Comparison of ENCODE assay signal across 9 cellular contexts in genomic region chr3:119145500-119146167, GRCh38. TPM values are rescaled to one million over a fixed set of nuclear protein-coding genes. Genes with fewer than 3 reads are reported as not detected.
DNase-seq lines count a peak whose midpoint lies in the region; ATAC-seq, FAIRE-seq and TF ChIP-seq lines count a peak whose summit lies in the region.
"Had no signal": no experiment of that assay in that cellular context is flagged by ENCODE, and none has a peak within 500 bp of the region (broad histone marks: within the 10 kb centered on the region; RNA-seq: fewer than 3 reads in every experiment).

TSS of gene TEX55 (plus strand) at chr3:119146165. CDS start at chr3:119146190, 25 bp downstream.

- peak; percentile 79 for ATAC-seq in HG02759 (IDR thresholded peaks at IDR 0.05; ENCODE audit: unreplicated experiment)

- no peak within 1 kb of the TSS for H3K9ac ChIP-seq in keratinocyte (ENCODE audit: control insufficient read depth, extremely low read depth, insufficient read depth, low read length)

- no peaks in the 10 kb centered on the region for H3K27me3 ChIP-seq in keratinocyte (ENCODE audit: control insufficient read depth, extremely low read depth, insufficient read depth, low read length)

- no peaks in the 10 kb centered on the region for H3K4me1 ChIP-seq in keratinocyte (ENCODE audit: control insufficient read depth, extremely low read depth, insufficient read depth, low read length)

- no peaks in the 10 kb centered on the region for H3K9me1 ChIP-seq in keratinocyte (ENCODE audit: control insufficient read depth, extremely low read depth, insufficient read depth, low read length)

- H3K4me3 ChIP-seq in astrocyte of the spinal cord (ENCODE audit: low read depth, low read length) (no peak within 1 kb of the TSS), keratinocyte (ENCODE audit: control insufficient read depth in 2 of 3, extremely low read depth in 1 of 3, insufficient read depth in 2 of 3, low read depth in 1 of 3, low read length in 3 of 3) (no peak within 1 kb of the TSS)

- DNase-seq in AG08396 (ENCODE audit: low spot score), result peak; percentile 71
- DNase-seq in GM10248 (ENCODE audit: extremely low spot score), result peak; percentile 63
- DNase-seq in NCI-H2171 (lab: John Stamatoyannopoulos, UW), result peak; percentile 16
- peak; percentile 23 for DNase-seq in astrocyte of the spinal cord (ENCODE audit: low read depth, low spot score)
- DNase-seq in keratinocyte (ENCODE audit: low read depth, low spot score), result no peak
- peak; percentile 71 for DNase-seq in urothelium cell line (ENCODE audit: low spot score)
- no peak for DNase-seq in KG1 (lab: John Stamatoyannopoulos, UW)

- FAIRE-seq in keratinocyte (lab: Jason Lieb, UNC) (peak; percentile 92), urothelium cell line (lab: Jason Lieb, UNC) (no peak)

- TF ChIP-seq CTCF in GM10248 (IDR thresholded peaks at IDR 0.05; ENCODE audit: control extremely low read depth, extremely low read depth, low read depth, missing control alignments), result peak; percentile 50
- peak; percentile 78 for TF ChIP-seq CTCF in astrocyte of the spinal cord (IDR thresholded peaks at IDR 0.05; ENCODE audit: low read depth, low read length)
- TF ChIP-seq CTCF in keratinocyte (optimal IDR thresholded peaks at IDR 0.05 in 1 of 3, IDR thresholded peaks at IDR 0.05 in 1 of 3, conservative IDR thresholded peaks at IDR 0.05 in 1 of 3; ENCODE audit: extremely low read depth in 1 of 3, insufficient read depth in 2 of 3, low read length in 3 of 3), result peak; percentile 68 to 82 (median 68)

- H3K79me2 ChIP-seq in keratinocyte (ENCODE audit: control insufficient read depth, insufficient read depth, low read length), result no peaks in the 10 kb centered on the region

- no peak within 1 kb of the TSS for H3K4me2 ChIP-seq in keratinocyte (ENCODE audit: control insufficient read depth, extremely low read depth, insufficient read depth, low read depth, low read length)

- CTCF ChIA-PET in GM10248 (lab: Yijun Ruan, JAX), result interaction anchor here (0.7 to 3.9 kb wide), 5 partner anchors 10 to 263 kb away, joined by 3 to 20 read pairs (median 3); partner anchors contain the start of gene B4GALT4

- in situ Hi-C loops in astrocyte of the spinal cord (cut with HindIII; ENCODE audit: low sequenced_read_pairs), result no loop called here

- no peaks in the 10 kb centered on the region for H4K20me1 ChIP-seq in keratinocyte (ENCODE audit: control insufficient read depth, extremely low read depth, insufficient read depth, low read length)

- H3K36me3 ChIP-seq in keratinocyte (ENCODE audit: control insufficient read depth in 2 of 2, extremely low read depth in 1 of 2, insufficient read depth in 2 of 2, low read length in 2 of 2), result no peaks in the 10 kb centered on the region

- dilution Hi-C loops in keratinocyte (cut with MboI; ENCODE audit: extremely low pct_ligation_motif_present, low sequenced_read_pairs), result no loop called here

- H2AFZ ChIP-seq in keratinocyte (ENCODE audit: control insufficient read depth, low read length), result no peak within 1 kb of the TSS

- H3K27ac ChIP-seq in keratinocyte (ENCODE audit: control insufficient read depth, insufficient read depth, low read length), result no peak within 1 kb of the TSS

- POLR2A ChIA-PET in GM10248 (lab: Yijun Ruan, JAX), result no interaction called here

- no peaks in the 10 kb centered on the region for H3K9me3 ChIP-seq in keratinocyte (ENCODE audit: control insufficient read depth, low read depth, low read length)

RNA-seq across cellular contexts. Expression of gene TEX55, which starts in this region (rescaled TPM):
- polyA plus RNA-seq in keratinocyte, result not detected in 3 replicates
- not detected for polyA plus RNA-seq in keratinocyte (2011; ENCODE audit: low read depth)
- not detected in 2 replicates for polyA plus RNA-seq in keratinocyte (2011; cell fraction: cytosol; rRNA removed)
- not detected in 2 replicates for polyA plus RNA-seq in keratinocyte (2011; cell fraction: nucleus; rRNA removed)
- polyA plus RNA-seq in keratinocyte (2012; ENCODE audit: low replicate concordance), result not detected in 2 replicates
- polyA minus RNA-seq in keratinocyte, result not detected in 3 replicates
- polyA minus RNA-seq in keratinocyte (2011; cell fraction: cytosol; rRNA and poly(A)+ RNA removed), result not detected
- polyA minus RNA-seq in keratinocyte (2011; cell fraction: nucleus; rRNA and poly(A)+ RNA removed), result not detected in 2 replicates
- polyA plus RNA-seq: urinary bladder had no signal

Comparison
In these comparisons a context has a peak if more than half of its experiments do, and no peak if none do; other contexts are left out.
1. DNase-seq: peak in AG08396 (single experiment), GM10248 (single experiment), NCI-H2171 (single experiment), astrocyte of the spinal cord (single experiment) and urothelium cell line (single experiment); none in keratinocyte (single experiment) and KG1 (single experiment).
2. Peak in every context shown above with its lines, with median percentiles within 50 percentile points of each other: CTCF ChIP-seq.